7 cellular contexts compared by ENCODE assay signal in the genomic region with DNA sequence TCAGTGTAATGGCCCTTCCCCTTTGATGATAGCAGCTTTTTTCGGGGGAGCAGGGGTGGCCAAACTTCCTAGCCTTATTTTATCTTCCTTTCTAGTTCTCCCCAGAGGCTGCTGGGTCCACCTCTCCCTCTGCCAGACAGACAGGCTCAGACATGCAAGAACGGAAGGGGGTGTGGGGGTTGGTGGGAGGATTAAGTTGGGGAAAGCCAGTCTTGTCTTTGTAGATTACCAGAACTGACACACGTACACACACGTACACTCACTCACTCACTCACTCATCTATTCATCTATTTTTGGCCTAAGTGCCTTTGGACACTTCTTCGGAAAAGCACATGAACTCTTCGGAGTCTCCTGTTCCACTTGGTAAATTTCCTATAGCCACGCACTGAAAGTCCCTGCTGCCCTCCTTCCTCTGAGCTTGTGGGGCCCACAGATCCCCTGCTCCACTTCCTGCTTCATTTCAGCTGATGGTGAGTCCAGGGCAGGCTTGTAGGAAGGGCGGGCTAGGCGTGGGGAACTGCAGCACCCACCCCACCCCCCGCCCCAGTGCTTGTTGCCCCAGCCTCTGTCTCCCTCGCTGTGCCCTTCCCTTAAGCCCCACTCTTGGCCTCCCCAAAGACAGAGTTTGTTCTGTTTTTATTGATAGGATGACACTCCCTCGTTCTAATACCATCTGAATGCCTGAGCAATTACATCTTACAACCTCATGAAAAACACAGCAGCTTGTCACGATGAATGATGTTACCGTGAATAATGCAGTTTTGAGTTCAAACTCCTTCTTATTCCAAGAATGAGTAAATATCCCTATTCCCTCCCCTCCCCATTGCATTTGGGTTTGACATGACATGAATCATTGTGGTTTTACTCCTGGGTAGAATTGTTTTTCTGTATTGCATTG.
DNase-seq lines count a peak whose midpoint lies in the region; ATAC-seq and TF ChIP-seq lines count a peak whose summit lies in the region.

No MANE protein-coding gene starts in this region.

- H3K9me3 ChIP-seq in esophagus squamous epithelium: no peaks in the 10 kb centered on the region

- peak overlapping the region; percentile 72 to 90 (median 81) for H3K27ac ChIP-seq in esophagus squamous epithelium

- no peaks in the 10 kb centered on the region for H3K36me3 ChIP-seq in esophagus squamous epithelium

- peak; percentile 72 to 85 for DNase-seq in NOMO-1 (lab: John Stamatoyannopoulos, UW; ENCODE audit: unreplicated experiment in 2 of 2)
- peak; percentile 55 for DNase-seq in activated CD8-positive, alpha-beta memory T cell treated with anti-CD3 and anti-CD28 coated beads, Interleukin-2, amount 50 U/mL, for 4 hours
- DNase-seq in esophagus squamous epithelium (lab: John Stamatoyannopoulos, UW): no peak
- peak; percentile 37 for DNase-seq in pons (ENCODE audit: low spot score)
- DNase-seq in NCI-H128 (lab: John Stamatoyannopoulos, UW; ENCODE audit: unreplicated experiment): no peak

- no peaks in the 10 kb centered on the region for H3K27me3 ChIP-seq in esophagus squamous epithelium

- no peak for TF ChIP-seq POLR2A in esophagus squamous epithelium (IDR thresholded peaks at IDR 0.05)

- ATAC-seq in GM18861 (IDR thresholded peaks at IDR 0.05; ENCODE audit: unreplicated experiment): peak; percentile 29
- peak; percentile 47 for ATAC-seq in HG02852 (IDR thresholded peaks at IDR 0.05; ENCODE audit: unreplicated experiment)

- 9 to 15% methylated on average over 13 to 14 of the region's 14 CpGs for WGBS in esophagus squamous epithelium, 2 donors

- H3K4me1 ChIP-seq in esophagus squamous epithelium: peaks cover 11 to 42% (median 22%) of the 10 kb centered on the region in 3 donors

- intact Hi-C loops in esophagus squamous epithelium (cut with DNase I): no loop called here

- H3K4me3 ChIP-seq in esophagus squamous epithelium: peak overlapping the region in 1 of 4 donors; percentile 32

- TF ChIP-seq CTCF in esophagus squamous epithelium (IDR thresholded peaks at IDR 0.05): no peak

Comparison
In these comparisons a context has a peak if more than half of its experiments do, and no peak if none do; other contexts are left out.
1. DNase-seq: peak in NOMO-1 (2 of 2), activated CD8-positive, alpha-beta memory T cell treated with anti-CD3 and anti-CD28 coated beads, Interleukin-2, amount 50 U/mL, for 4 hours (single experiment) and pons (single experiment); none in esophagus squamous epithelium (single experiment) and NCI-H128 (single experiment).